15 cellular contexts compared by ENCODE assay signal in the genomic region with DNA sequence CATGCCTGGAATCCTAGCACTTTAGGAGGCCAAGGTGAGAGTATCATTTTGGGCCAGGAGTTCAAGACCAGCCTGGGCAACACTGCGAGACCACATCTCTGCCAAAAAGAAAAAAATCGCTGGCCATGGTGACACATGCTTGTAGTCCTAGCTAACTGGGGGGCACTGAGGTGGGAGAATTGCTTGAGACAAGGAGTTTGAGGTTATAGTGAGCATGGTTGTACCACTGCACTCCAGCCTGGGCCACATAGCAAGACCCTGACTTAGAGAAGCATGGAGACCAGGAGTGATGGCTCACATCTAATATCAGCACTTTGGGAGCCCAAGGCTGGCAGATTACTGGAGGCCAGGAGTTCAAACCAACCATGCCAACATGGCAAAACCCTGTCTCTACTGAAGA. TPM values are rescaled to one million over a fixed set of nuclear protein-coding genes. Genes with fewer than 3 reads are reported as not detected.
DNase-seq lines count a peak whose midpoint lies in the region; ATAC-seq and TF ChIP-seq lines count a peak whose summit lies in the region.
"Had no signal": no experiment of that assay in that cellular context is flagged by ENCODE, and none has a peak within 500 bp of the region (broad histone marks: within the 10 kb centered on the region; RNA-seq: fewer than 3 reads in every experiment).

No MANE protein-coding gene starts in this region.

- peak overlapping the region in 1 of 2 donors; percentile 15 for H3K9ac ChIP-seq in colonic mucosa (ENCODE audit: low read depth in 2 of 2, low read length in 2 of 2)

- H3K4me3 Mint-ChIP-seq in CD4-positive, CD25-positive, alpha-beta regulatory T cell, result peak overlapping the region; percentile 10 to 78 (median 60)
- peak overlapping the region; percentile 14 for H3K4me3 Mint-ChIP-seq in activated naive CD8-positive, alpha-beta T cell treated with anti-CD3 and anti-CD28 coated beads for 36 hours
- peak overlapping the region; percentile 21 for H3K4me3 Mint-ChIP-seq in natural killer cell

- ATAC-seq in CD4-positive, CD25-positive, alpha-beta regulatory T cell (ENCODE audit: low read depth in 2 of 2), result no peak
- ATAC-seq in natural killer cell (no peak), GM19328 (IDR thresholded peaks at IDR 0.05; ENCODE audit: unreplicated experiment) (no peak), HG03521 (IDR thresholded peaks at IDR 0.05; ENCODE audit: unreplicated experiment) (no peak)
- ATAC-seq: sciatic nerve had no signal

- peaks cover under 1% of the 10 kb centered on the region for H3K27me3 Mint-ChIP-seq in CD4-positive, CD25-positive, alpha-beta regulatory T cell
- no peaks in the 10 kb centered on the region for H3K27me3 Mint-ChIP-seq in activated naive CD8-positive, alpha-beta T cell treated with anti-CD3 and anti-CD28 coated beads for 36 hours
- H3K27me3 Mint-ChIP-seq in natural killer cell (ENCODE audit: low read depth in 2 of 2), result no peaks in the 10 kb centered on the region

- H3K36me3 Mint-ChIP-seq in CD4-positive, CD25-positive, alpha-beta regulatory T cell, result peaks cover 10% of the 10 kb centered on the region
- H3K36me3 Mint-ChIP-seq in activated naive CD8-positive, alpha-beta T cell treated with anti-CD3 and anti-CD28 coated beads for 36 hours, result peaks cover 55% of the 10 kb centered on the region
- no peaks in the 10 kb centered on the region for H3K36me3 Mint-ChIP-seq in natural killer cell

- no peaks in the 10 kb centered on the region for H3K27me3 ChIP-seq in CD4-positive, CD25-positive, alpha-beta regulatory T cell (ENCODE audit: control insufficient read depth, insufficient read depth, low read length)
- no peaks in the 10 kb centered on the region for H3K27me3 ChIP-seq in colonic mucosa
- H3K27me3 ChIP-seq: cardiac muscle cell, SJSA1 had no signal

- CTCF ChIA-PET in HEK293 (lab: Yijun Ruan, JAX), result interaction anchor here (0.8 to 1.2 kb wide), 3 partner anchors 42 to 322 kb away, joined by 3 to 4 read pairs (median 3); no protein-coding TSS in a partner anchor

- no peak overlapping the region for H3K4me3 ChIP-seq in CD4-positive, CD25-positive, alpha-beta regulatory T cell (ENCODE audit: low read depth, low read length)
- H3K4me3 ChIP-seq in HEK293 (ENCODE audit: low read depth, low read length), result no peak overlapping the region
- no peak overlapping the region for H3K4me3 ChIP-seq in colonic mucosa
- H3K4me3 ChIP-seq: cardiac muscle cell, SJSA1 had no signal

- H3K27ac Mint-ChIP-seq in CD4-positive, CD25-positive, alpha-beta regulatory T cell, result peak overlapping the region in 2 of 3 donors; percentile 31 to 73
- H3K27ac Mint-ChIP-seq in activated naive CD8-positive, alpha-beta T cell treated with anti-CD3 and anti-CD28 coated beads for 36 hours, result peak overlapping the region; percentile 82
- peak overlapping the region; percentile 45 to 50 for H3K27ac Mint-ChIP-seq in natural killer cell

- no peak for TF ChIP-seq CTCF in HEK293 (tag by site-specific recombination; IDR thresholded peaks at IDR 0.05)
- no peak for TF ChIP-seq CTCF in natural killer cell (IDR thresholded peaks at IDR 0.05)
- no peak for TF ChIP-seq CTCF in colonic mucosa (IDR thresholded peaks at IDR 0.05)

- H3K27ac ChIP-seq in CD4-positive, CD25-positive, alpha-beta regulatory T cell (ENCODE audit: insufficient read depth, low read length, poor library complexity, severe bottlenecking), result peak overlapping the region; percentile 25
- H3K27ac ChIP-seq in HEK293 (ENCODE audit: extremely low read depth, low read depth, low read length) (no peak overlapping the region), colonic mucosa (no peak overlapping the region)
- H3K27ac ChIP-seq: cardiac muscle cell, SJSA1 had no signal

- H3K36me3 ChIP-seq in CD4-positive, CD25-positive, alpha-beta regulatory T cell (ENCODE audit: control insufficient read depth, insufficient read depth, low read length), result peaks cover 20% of the 10 kb centered on the region
- H3K36me3 ChIP-seq in HEK293 (ENCODE audit: control insufficient read depth in 2 of 2, insufficient read depth in 1 of 2, low read length in 2 of 2), result peaks cover 32 to 45% of the 10 kb centered on the region in 2 experiments; a peak in 2 of 3 replicates
- no peaks in the 10 kb centered on the region for H3K36me3 ChIP-seq in colonic mucosa

- no peaks in the 10 kb centered on the region for H3K9me3 Mint-ChIP-seq in CD4-positive, CD25-positive, alpha-beta regulatory T cell
- peaks cover under 1% of the 10 kb centered on the region for H3K9me3 Mint-ChIP-seq in activated naive CD8-positive, alpha-beta T cell treated with anti-CD3 and anti-CD28 coated beads for 36 hours
- no peaks in the 10 kb centered on the region for H3K9me3 Mint-ChIP-seq in natural killer cell

- POLR2A ChIA-PET in HEK293 (lab: Yijun Ruan, JAX), result interaction anchor here (2.2 kb wide), 1 partner anchor 9 kb away, joined by 14 read pairs; a partner anchor contains a TSS

- H3K4me1 ChIP-seq in CD4-positive, CD25-positive, alpha-beta regulatory T cell (ENCODE audit: control insufficient read depth, insufficient read depth, low read length, poor library complexity, severe bottlenecking), result peaks cover 77% of the 10 kb centered on the region
- H3K4me1 ChIP-seq in HEK293 (ENCODE audit: control insufficient read depth, insufficient read depth, low read length) (peaks cover 8% of the 10 kb centered on the region), colonic mucosa (peaks cover 7% of the 10 kb centered on the region)
- H3K4me1 ChIP-seq: SJSA1 had no signal

- peaks cover 13 to 82% (median 50%) of the 10 kb centered on the region in 4 donors for H3K4me1 Mint-ChIP-seq in CD4-positive, CD25-positive, alpha-beta regulatory T cell
- H3K4me1 Mint-ChIP-seq in activated naive CD8-positive, alpha-beta T cell treated with anti-CD3 and anti-CD28 coated beads for 36 hours, result peaks cover 62% of the 10 kb centered on the region
- peaks cover 23 to 36% of the 10 kb centered on the region in 2 donors for H3K4me1 Mint-ChIP-seq in natural killer cell

- intact Hi-C loops in natural killer cell (cut with micrococcal nuclease), result no loop called here
- intact Hi-C loops in colonic mucosa (cut with DNase I), result no loop called here

- no peak for DNase-seq in CD4-positive, CD25-positive, alpha-beta regulatory T cell
- DNase-seq in activated naive CD8-positive, alpha-beta T cell treated with anti-CD3 and anti-CD28 coated beads for 36 hours, result no peak
- DNase-seq in natural killer cell, result no peak
- DNase-seq in COLO668 (lab: John Stamatoyannopoulos, UW; ENCODE audit: unreplicated experiment), result no peak
- DNase-seq in colonic mucosa, result no peak
- DNase-seq: activated CD4-positive, CD25-positive, alpha-beta regulatory T cell; activated gamma-delta T cell; HCEC 1CT; NCI-H2171 treated with DMSO at 0.1 percent for 48 hours had no signal

- no peaks in the 10 kb centered on the region for H3K9me3 ChIP-seq in CD4-positive, CD25-positive, alpha-beta regulatory T cell (ENCODE audit: control insufficient read depth in 2 of 2, low read length in 2 of 2)
- H3K9me3 ChIP-seq in HEK293 (ENCODE audit: control insufficient read depth, insufficient read depth, low read depth, low read length), result no peaks in the 10 kb centered on the region
- no peaks in the 10 kb centered on the region for H3K9me3 ChIP-seq in colonic mucosa
- H3K9me3 ChIP-seq: SJSA1 had no signal

TF ChIP-seq in HEK293, 187 proteins besides CTCF, POLR2A, EP300 and RAD21 (continues in another document):
- TF ChIP-seq ZNF214 (tag by site-specific recombination; IDR thresholded peaks at IDR 0.05; ENCODE audit: borderline replicate concordance) (no peak), ZNF571 (tag by site-specific recombination; IDR thresholded peaks at IDR 0.05) (no peak), ZNF121 (tag by site-specific recombination; IDR thresholded peaks at IDR 0.05) (peak; percentile 99), ZNF302 (tag by site-specific recombination; IDR thresholded peaks at IDR 0.05; ENCODE audit: low read depth) (no peak), SP3 (tag by site-specific recombination; IDR thresholded peaks at IDR 0.05) (no peak), ZBTB8A (tag by site-specific recombination; IDR thresholded peaks at IDR 0.05) (no peak), ZNF768 (tag by site-specific recombination; IDR thresholded peaks at IDR 0.05) (no peak), ZNF624 (tag by site-specific recombination; IDR thresholded peaks at IDR 0.05) (no peak)
- TF ChIP-seq, protein P1, sequence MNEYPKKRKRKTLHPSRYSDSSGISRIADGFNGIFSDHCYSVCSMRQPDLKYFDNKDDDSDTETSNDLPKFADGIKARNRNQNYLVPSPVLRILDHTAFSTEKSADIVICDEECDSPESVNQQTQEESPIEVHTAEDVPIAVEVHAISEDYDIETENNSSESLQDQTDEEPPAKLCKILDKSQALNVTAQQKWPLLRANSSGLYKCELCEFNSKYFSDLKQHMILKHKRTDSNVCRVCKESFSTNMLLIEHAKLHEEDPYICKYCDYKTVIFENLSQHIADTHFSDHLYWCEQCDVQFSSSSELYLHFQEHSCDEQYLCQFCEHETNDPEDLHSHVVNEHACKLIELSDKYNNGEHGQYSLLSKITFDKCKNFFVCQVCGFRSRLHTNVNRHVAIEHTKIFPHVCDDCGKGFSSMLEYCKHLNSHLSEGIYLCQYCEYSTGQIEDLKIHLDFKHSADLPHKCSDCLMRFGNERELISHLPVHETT (tag by site-specific recombination; IDR thresholded peaks at IDR 0.05), result no peak

RNA-seq across cellular contexts. Expression of a gene that starts 9.2 kb away (rescaled TPM):
- total RNA-seq in CD4-positive, CD25-positive, alpha-beta regulatory T cell, result 128 TPM
- 100 to 1,000 TPM; 276 to 321 (median 303) TPM for polyA plus RNA-seq in CD4-positive, CD25-positive, alpha-beta regulatory T cell
- total RNA-seq in activated naive CD8-positive, alpha-beta T cell treated with anti-CD3 and anti-CD28 coated beads for 36 hours, result 100 to 1,000 TPM; 402 to 403 TPM
- 10 to 100 TPM; 79.2 to 93.8 (median 93.4) TPM for total RNA-seq in natural killer cell
- total RNA-seq in colonic mucosa, result 100 to 1,000 TPM; 242 to 303 TPM

RNA-seq across cellular contexts. Expression of a gene that starts 33.1 kb away (rescaled TPM):
- total RNA-seq in CD4-positive, CD25-positive, alpha-beta regulatory T cell, result 277 TPM
- polyA plus RNA-seq in CD4-positive, CD25-positive, alpha-beta regulatory T cell, result 1,000 to 10,000 TPM in 1 of 4 donors, 100 to 1,000 TPM in 3; 781 to 1,082 (median 867) TPM
- 1,000 to 10,000 TPM in 1 of 2 experiments, 100 to 1,000 TPM in 1; 996 to 1,010 TPM for total RNA-seq in activated naive CD8-positive, alpha-beta T cell treated with anti-CD3 and anti-CD28 coated beads for 36 hours
- total RNA-seq in natural killer cell (100 to 1,000 TPM; 335 to 378 (median 342) TPM), colonic mucosa (1,000 to 10,000 TPM; 1,505 to 1,554 TPM)

RNA-seq across cellular contexts. Expression of a gene that starts 46.2 kb away (rescaled TPM):
- 920 TPM for total RNA-seq in CD4-positive, CD25-positive, alpha-beta regulatory T cell
- 1,000 to 10,000 TPM; 1,082 to 1,280 (median 1,145) TPM for polyA plus RNA-seq in CD4-positive, CD25-positive, alpha-beta regulatory T cell
- 1,000 to 10,000 TPM; 1,112 to 1,149 TPM for total RNA-seq in activated naive CD8-positive, alpha-beta T cell treated with anti-CD3 and anti-CD28 coated beads for 36 hours
- total RNA-seq in natural killer cell (100 to 1,000 TPM; 644 to 785 (median 695) TPM), colonic mucosa (100 to 1,000 TPM; 622 to 763 TPM)

RNA-seq across cellular contexts. Expression of a gene that starts 48.7 kb away (rescaled TPM):
- 237 TPM for total RNA-seq in CD4-positive, CD25-positive, alpha-beta regulatory T cell
- 10 to 100 TPM; 22.2 to 30.2 (median 22.6) TPM for polyA plus RNA-seq in CD4-positive, CD25-positive, alpha-beta regulatory T cell
- 10 to 100 TPM; 65.4 to 65.8 TPM for total RNA-seq in activated naive CD8-positive, alpha-beta T cell treated with anti-CD3 and anti-CD28 coated beads for 36 hours
- total RNA-seq in natural killer cell, result 100 to 1,000 TPM; 320 to 354 (median 325) TPM
- 10 to 100 TPM; 85.8 to 99.2 TPM for total RNA-seq in colonic mucosa
